ENCODE assay signal across 8 cellular contexts in the genomic region with DNA sequence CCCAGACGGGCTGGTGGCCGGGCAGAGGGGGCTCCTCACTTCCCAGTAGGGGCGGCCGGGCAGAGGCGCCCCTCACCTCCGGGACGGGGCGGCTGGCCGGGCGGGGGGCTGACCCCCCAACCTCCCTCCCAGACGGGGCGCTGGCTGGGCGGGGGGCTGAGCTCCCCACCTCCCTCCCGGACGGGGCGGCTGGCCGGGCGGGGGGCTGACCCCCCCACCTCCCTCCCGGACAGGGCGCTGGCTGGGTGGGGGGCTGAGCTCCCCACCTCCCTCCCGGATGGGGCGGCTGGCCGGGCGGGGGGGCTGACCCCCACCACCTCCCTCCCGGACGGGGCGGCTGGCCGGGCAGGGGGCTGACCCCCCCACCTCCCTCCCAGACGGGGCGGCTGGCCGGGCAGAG. TPM values are rescaled to one million over a fixed set of nuclear protein-coding genes. Genes with fewer than 3 reads are reported as not detected.
"Had no signal": no experiment of that assay in that cellular context is flagged by ENCODE, and none has a peak within 500 bp of the region (broad histone marks: within the 10 kb centered on the region; RNA-seq: fewer than 3 reads in every experiment).

No MANE protein-coding gene starts in this region.

RNA-seq across cellular contexts. Expression of a gene that starts 30.1 kb away (rescaled TPM):
- total RNA-seq: subcutaneous adipose tissue, suprapubic skin, temporal lobe, thyroid gland, tibial nerve, upper lobe of left lung, upper lobe of right lung, vagina had no signal
